20 cellular contexts compared by ENCODE assay signal in genomic region chr1:68969430-68969829, GRCh38.
A peak's percentile ranks its signal among the peaks of the same experiment; 100 is the strongest.
DNase-seq lines count a peak whose midpoint lies in the region; ATAC-seq and TF ChIP-seq lines count a peak whose summit lies in the region.
"Had no signal": no experiment of that assay in that cellular context is flagged by ENCODE, and none has a peak within 500 bp of the region (broad histone marks: within the 10 kb centered on the region; RNA-seq: fewer than 3 reads in every experiment).

No MANE protein-coding gene starts in this region.

- TF ChIP-seq POLR2A in Raji (IDR thresholded peaks at IDR 0.05; ENCODE audit: insufficient read depth, low read depth, low read length), result peak; percentile 46; the same call in 1 of the 2 replicates

- H3K4me3 ChIP-seq in colonic mucosa, result no peak overlapping the region
- H3K4me3 ChIP-seq: pancreas, Peyer's patch had no signal

- no peaks in the 10 kb centered on the region for H3K4me1 ChIP-seq in colonic mucosa
- H3K4me1 ChIP-seq: pancreas, Peyer's patch had no signal

- H3K9ac ChIP-seq in colonic mucosa (ENCODE audit: low read depth in 2 of 2, low read length in 2 of 2), result no peak overlapping the region

- H3K9me3 ChIP-seq in colonic mucosa, result no peaks in the 10 kb centered on the region
- H3K9me3 ChIP-seq: pancreas, Peyer's patch had no signal

- H3K27me3 ChIP-seq in colonic mucosa, result no peaks in the 10 kb centered on the region
- H3K27me3 ChIP-seq: pancreas, Peyer's patch had no signal

- DNase-seq in renal cortical epithelial cell (ENCODE audit: low read depth), result peak; percentile 91
- no peak for DNase-seq in chondrocyte (ENCODE audit: low spot score)
- DNase-seq in colonic mucosa, result no peak
- no peak for DNase-seq in NCI-H1694 (lab: John Stamatoyannopoulos, UW)
- DNase-seq: activated CD8-positive, alpha-beta T cell treated with anti-CD3 and anti-CD28 coated beads, Interleukin-2, amount 10 ng/mL, durations not matched to agents 7 days and 5 days; DMS79; foreskin fibroblast; HCEC 1CT; NCI-H1694 treated with DMSO at 0.1 percent for 48 hours; NCI-H774; pancreas; Peyer's patch; stimulated activated CD4-positive, alpha-beta T cell treated with anti-CD3 and anti-CD28 coated beads, Interleukin-4, amount 100 ng/mL, for 1 hour; stimulated activated CD8-positive, alpha-beta memory T cell treated with anti-CD3 and anti-CD28 coated beads, Interleukin-4, amount 100 ng/mL, for 48 hours had no signal

- intact Hi-C loops in colonic mucosa (cut with DNase I), result no loop called here

- H3K36me3 ChIP-seq in colonic mucosa, result no peaks in the 10 kb centered on the region
- H3K36me3 ChIP-seq: pancreas, Peyer's patch had no signal

- no peak overlapping the region for H3K27ac ChIP-seq in colonic mucosa
- H3K27ac ChIP-seq: pancreas, Peyer's patch had no signal

- no peak overlapping the region for H3K4me3 Mint-ChIP-seq in chondrocyte (ENCODE audit: unreplicated experiment)
- H3K4me3 Mint-ChIP-seq: activated CD8-positive, alpha-beta T cell treated with anti-CD3 and anti-CD28 coated beads, Interleukin-2, amount 10 ng/mL, durations not matched to agents 7 days and 5 days; B cell; central memory CD8-positive, alpha-beta T cell had no signal

- no peaks in the 10 kb centered on the region for H3K9me3 Mint-ChIP-seq in chondrocyte (ENCODE audit: low read depth)

- H3K27ac Mint-ChIP-seq in chondrocyte (ENCODE audit: unreplicated experiment), result no peak overlapping the region
- H3K27ac Mint-ChIP-seq: activated CD8-positive, alpha-beta T cell treated with anti-CD3 and anti-CD28 coated beads, Interleukin-2, amount 10 ng/mL, durations not matched to agents 7 days and 5 days; B cell had no signal

- H3K36me3 Mint-ChIP-seq in chondrocyte (ENCODE audit: low read depth), result no peaks in the 10 kb centered on the region

- H3K27me3 Mint-ChIP-seq in chondrocyte (ENCODE audit: low read depth), result no peaks in the 10 kb centered on the region
- H3K27me3 Mint-ChIP-seq: B cell; central memory CD8-positive, alpha-beta T cell had no signal

- ATAC-seq in GM18861 (IDR thresholded peaks at IDR 0.05; ENCODE audit: unreplicated experiment), result peak; percentile 80
- peak; percentile 58 for ATAC-seq in HG03342 (IDR thresholded peaks at IDR 0.05; ENCODE audit: unreplicated experiment)
- ATAC-seq: activated CD8-positive, alpha-beta T cell treated with anti-CD3 and anti-CD28 coated beads, Interleukin-2, amount 10 ng/mL, durations not matched to agents 7 days and 5 days; left lobe of liver; pancreas had no signal

- TF ChIP-seq CTCF in chondrocyte (IDR thresholded peaks at IDR 0.05) (no peak), colonic mucosa (IDR thresholded peaks at IDR 0.05) (no peak)

- no peaks in the 10 kb centered on the region for H3K4me1 Mint-ChIP-seq in chondrocyte (ENCODE audit: low read depth)
- H3K4me1 Mint-ChIP-seq: B cell; central memory CD8-positive, alpha-beta T cell had no signal
